11 cellular contexts compared by ENCODE assay signal in the genomic region with DNA sequence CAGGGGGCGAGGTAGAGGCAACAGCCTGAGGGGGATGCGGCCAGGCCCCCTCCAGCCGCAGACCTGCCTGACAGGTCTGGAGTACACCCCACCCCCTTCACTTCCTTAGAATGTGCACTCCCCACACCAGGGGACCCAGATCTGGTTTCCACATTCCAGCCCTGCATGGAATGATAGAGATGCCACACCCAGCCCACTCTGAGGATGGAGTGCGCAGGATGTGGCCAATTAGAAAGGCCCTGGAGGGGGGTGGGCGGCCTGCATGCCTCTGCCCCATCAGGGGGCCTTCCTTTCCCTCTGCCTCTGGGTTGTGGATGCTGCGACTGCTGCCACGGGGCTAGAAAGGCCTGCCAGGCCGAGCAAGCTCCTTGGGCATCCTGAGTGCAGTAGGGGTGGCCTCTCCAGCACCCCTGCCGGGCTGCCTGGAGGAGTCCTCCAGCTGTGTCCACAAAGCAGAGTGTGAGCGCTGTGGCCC. TPM values are rescaled to one million over a fixed set of nuclear protein-coding genes. Genes with fewer than 3 reads are reported as not detected.
DNase-seq lines count a peak whose midpoint lies in the region; ATAC-seq and TF ChIP-seq lines count a peak whose summit lies in the region.
"Had no signal": no experiment of that assay in that cellular context is flagged by ENCODE, and none has a peak within 500 bp of the region (broad histone marks: within the 10 kb centered on the region; RNA-seq: fewer than 3 reads in every experiment).

No MANE protein-coding gene starts in this region.

- BruUV-seq in A673 (replicated peaks; lab: Mats Ljungman, UMichigan): no TSS peak

- H3K9me3 ChIP-seq in A673 (ENCODE audit: low read depth, low read length, poor library complexity, severe bottlenecking): no peaks in the 10 kb centered on the region
- H3K9me3 ChIP-seq in HUES64 (ENCODE audit: insufficient read depth, low read depth, low read length): no peaks in the 10 kb centered on the region

- in situ Hi-C loops in astrocyte of the spinal cord (cut with HindIII; ENCODE audit: low sequenced_read_pairs): no loop called here

- no peak overlapping the region for H3K4me3 ChIP-seq in A673 (ENCODE audit: low read depth, low read length, poor library complexity, severe bottlenecking)
- peak overlapping the region; percentile 24; the same call in 1 of the 2 replicates for H3K4me3 ChIP-seq in HUES64 (ENCODE audit: low read length)
- H3K4me3 ChIP-seq in astrocyte of the spinal cord (ENCODE audit: low read depth, low read length): no peak overlapping the region
- H3K4me3 ChIP-seq: skin epidermis had no signal

- H3K9ac ChIP-seq in HUES64 (ENCODE audit: low read depth, low read length): peak overlapping the region; percentile 73

- no peak for TF ChIP-seq CTCF in A673 (conservative IDR thresholded peaks at IDR 0.05; ENCODE audit: low read depth, low read length)
- no peak for TF ChIP-seq CTCF in astrocyte of the spinal cord (IDR thresholded peaks at IDR 0.05; ENCODE audit: low read depth, low read length)

- CTCF ChIA-PET in A673 (lab: Charles Lee): interaction anchor here (0.8 to 1.2 kb wide), 3 partner anchors 24 to 68 kb away, joined by 3 to 4 read pairs (median 4); a partner anchor contains a TSS

- no peak for ATAC-seq in HG02870 (IDR thresholded peaks at IDR 0.05; ENCODE audit: unreplicated experiment)
- ATAC-seq: esophagus mucosa, T-cell had no signal

- H3K27ac ChIP-seq in A673 (ENCODE audit: low read depth, low read length, poor library complexity, severe bottlenecking) (peak overlapping the region; percentile 81), HUES64 (ENCODE audit: low read depth, low read length) (peak overlapping the region; percentile 89)

- peak; percentile 98 for DNase-seq in A673 (ENCODE audit: low spot score)
- peak; percentile 87 for DNase-seq in astrocyte of the spinal cord (ENCODE audit: low read depth, low spot score)
- peak; percentile 88 for DNase-seq in left kidney (ENCODE audit: low read depth, low spot score)
- no peak for DNase-seq in dermis blood vessel endothelial cell
- no peak for DNase-seq in hepatic stellate cell (ENCODE audit: low spot score)
- no peak for DNase-seq in activated gamma-delta T cell (lab: John Stamatoyannopoulos, UW)
- DNase-seq: T-cell had no signal

- WGBS in HUES64: 22% methylated on average over 10 of the region's 10 CpGs

- H3K4me1 ChIP-seq in A673 (ENCODE audit: insufficient read depth, low read length, poor library complexity, severe bottlenecking): peaks cover 22% of the 10 kb centered on the region
- H3K4me1 ChIP-seq in HUES64 (ENCODE audit: insufficient read depth, low read length): peaks cover 20% of the 10 kb centered on the region

- POLR2A ChIA-PET in A673 (lab: Charles Lee; ENCODE audit: low non-redundant PET): no interaction called here

- intact Hi-C loops in A673 (cut with micrococcal nuclease; ENCODE audit: unreplicated experiment): no loop called here

- H3K27me3 ChIP-seq in A673 (replicated peaks; ENCODE audit: insufficient read depth, low read depth, low read length, poor library complexity) (no peaks in the 10 kb centered on the region), HUES64 (ENCODE audit: insufficient read depth, low read length) (no peaks in the 10 kb centered on the region)

- H3K36me3 ChIP-seq in A673 (ENCODE audit: insufficient read depth, low read length, poor library complexity, severe bottlenecking): peaks cover 45% of the 10 kb centered on the region
- peaks cover 41% of the 10 kb centered on the region for H3K36me3 ChIP-seq in HUES64 (ENCODE audit: insufficient read depth, low read length)

RNA-seq across cellular contexts. Expression of a gene that starts 28.2 kb away (rescaled TPM):
- total RNA-seq in A673 (2021) (2.7 and 5.8 TPM in 2 replicates), dermis blood vessel endothelial cell (under 0.01 TPM in 1 of 2 replicates, not detected in the other)
- polyA plus RNA-seq in HUES64 (2013, experiment 1 of 2): 3.8 TPM
- polyA plus RNA-seq in HUES64 (2013, experiment 2 of 2): 5.5 TPM

RNA-seq across cellular contexts. Expression of a gene that starts 29.1 kb away (rescaled TPM):
- 27.0 and 38.2 TPM in 2 replicates for total RNA-seq in A673 (2021)
- polyA plus RNA-seq in HUES64 (2013, experiment 1 of 2): 12.8 TPM
- 17.0 TPM for polyA plus RNA-seq in HUES64 (2013, experiment 2 of 2)
- total RNA-seq in dermis blood vessel endothelial cell: 12.4 and 21.5 TPM in 2 replicates

Comparison
In these comparisons a context has a peak if more than half of its experiments do, and no peak if none do; other contexts are left out.
1. DNase-seq: peak in A673 (single experiment), astrocyte of the spinal cord (single experiment) and left kidney (single experiment); none in dermis blood vessel endothelial cell (single experiment), hepatic stellate cell (single experiment) and activated gamma-delta T cell (single experiment).